8 cellular contexts compared by ENCODE assay signal in the genomic region with DNA sequence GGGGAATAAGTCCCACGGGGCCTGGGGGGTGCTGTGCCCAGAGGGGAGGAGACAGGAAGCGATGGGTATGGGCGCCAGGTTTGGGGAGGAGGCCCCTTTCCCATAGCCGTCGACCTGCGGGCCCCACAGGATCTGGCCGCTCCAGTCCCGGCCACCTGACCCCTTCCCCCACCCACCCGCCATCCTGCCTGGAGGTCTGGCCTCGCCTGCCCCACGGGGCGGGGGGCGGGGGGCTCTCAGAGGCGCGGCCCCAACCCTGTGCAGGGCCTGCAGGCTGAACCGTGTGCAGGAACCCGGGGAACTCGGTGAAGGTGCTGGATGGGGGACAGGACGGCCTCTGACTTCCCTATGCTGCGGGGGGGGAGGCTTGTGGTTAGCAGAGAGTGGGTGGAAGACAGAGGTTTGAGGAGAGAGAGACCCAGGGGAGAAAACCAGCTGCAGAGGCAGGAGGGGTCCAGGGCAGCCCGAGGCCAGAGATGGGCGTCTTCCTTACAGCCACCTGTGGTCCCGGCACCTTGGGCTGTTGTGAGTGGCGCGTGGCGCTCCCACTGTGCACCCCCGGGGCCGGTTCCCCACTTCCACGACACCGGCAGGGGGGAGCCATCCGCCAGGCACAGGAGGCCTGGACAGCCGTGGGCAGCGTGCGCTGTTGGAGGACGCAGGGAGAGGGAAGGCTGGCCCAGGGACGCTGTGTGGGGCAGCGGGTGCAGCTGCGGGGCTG. TPM values are rescaled to one million over a fixed set of nuclear protein-coding genes. Genes with fewer than 3 reads are reported as not detected.
DNase-seq lines count a peak whose midpoint lies in the region; ATAC-seq and TF ChIP-seq lines count a peak whose summit lies in the region.

No MANE protein-coding gene starts in this region.

- H3K9me2 ChIP-seq in hepatocyte (replicated peaks; ENCODE audit: insufficient read depth) = no peaks in the 10 kb centered on the region

- H3K9me3 ChIP-seq in hepatocyte (ENCODE audit: low read depth) = no peaks in the 10 kb centered on the region

- H3K4me3 ChIP-seq in ACC112 (ENCODE audit: low read depth, low read length) (peak overlapping the region; percentile 57; the same call in 1 of the 2 replicates), hepatocyte (no peak overlapping the region)
- H3K4me3 ChIP-seq in Jurkat, Clone E6-1 (ENCODE audit: low read length) = no peak overlapping the region

- no peaks in the 10 kb centered on the region for H4K20me1 ChIP-seq in hepatocyte (ENCODE audit: insufficient read depth, poor library complexity, severe bottlenecking)

- peaks cover 5% of the 10 kb centered on the region for H3K4me1 ChIP-seq in ACC112 (ENCODE audit: control insufficient read depth, insufficient read depth, low read length, unreplicated experiment)
- H3K4me1 ChIP-seq in hepatocyte (ENCODE audit: insufficient read depth) = peaks cover 17% of the 10 kb centered on the region

- H3K27me3 ChIP-seq in ACC112 (ENCODE audit: insufficient read depth, low read length) = peaks cover 13% of the 10 kb centered on the region; the same call in 1 of the 2 replicates
- H3K27me3 ChIP-seq in hepatocyte = peaks cover 23% of the 10 kb centered on the region

- ATAC-seq in GM21528 (IDR thresholded peaks at IDR 0.05; ENCODE audit: low FRiP score, unreplicated experiment) (no peak), GM19467 (IDR thresholded peaks at IDR 0.05; ENCODE audit: unreplicated experiment) (no peak)

- DNase-seq in Jurkat, Clone E6-1 (ENCODE audit: low read depth, low spot score) = peak; percentile 29
- peak; percentile 80 for DNase-seq in activated CD8-positive, alpha-beta memory T cell treated with anti-CD3 and anti-CD28 coated beads for 24 hours
- DNase-seq in hepatocyte (ENCODE audit: low spot score) = no peak
- DNase-seq in midbrain (lab: John Stamatoyannopoulos, UW) = no peak
- DNase-seq in HT-29 (ENCODE audit: low spot score) = no peak

- H3K27ac ChIP-seq in ACC112 (ENCODE audit: low read depth, low read length) (no peak overlapping the region), hepatocyte (no peak overlapping the region)

- TF ChIP-seq CTCF in hepatocyte (IDR thresholded peaks at IDR 0.05; ENCODE audit: poor library complexity) = no peak

- H3K36me3 ChIP-seq in ACC112 (ENCODE audit: insufficient read depth, low read length) = no peaks in the 10 kb centered on the region
- no peaks in the 10 kb centered on the region for H3K36me3 ChIP-seq in hepatocyte (replicated peaks; ENCODE audit: insufficient read depth, low read depth)

- H2AFZ ChIP-seq in ACC112 (ENCODE audit: low read length, unreplicated experiment) = no peak overlapping the region
- no peak overlapping the region for H2AFZ ChIP-seq in hepatocyte

- 88% methylated on average over 23 of the region's 38 CpGs for WGBS in hepatocyte (ENCODE audit: low lambda C conversion rate, missing lambda C conversion rate)

- H3K79me2 ChIP-seq in ACC112 (ENCODE audit: control insufficient read depth, insufficient read depth, low read length, unreplicated experiment) (no peaks in the 10 kb centered on the region), hepatocyte (no peaks in the 10 kb centered on the region)

- H3K4me2 ChIP-seq in hepatocyte = peak overlapping the region; percentile 59

RNA-seq across cellular contexts. Expression of a gene that starts 2.5 kb away (rescaled TPM):
- not detected for polyA plus RNA-seq in Jurkat, Clone E6-1 (2012; ENCODE audit: insufficient read depth, insufficient read length)
- total RNA-seq in hepatocyte = not detected in 2 replicates
- 0.86 and 1.3 TPM in 2 replicates for polyA plus RNA-seq in hepatocyte
- total RNA-seq in HT-29 (2014; rRNA removed; shearing (Covaris generic)) = 0.42 TPM in 1 of 2 replicates, not detected in the other

RNA-seq across cellular contexts. Expression of a gene that starts 5.1 kb away (rescaled TPM):
- polyA plus RNA-seq in Jurkat, Clone E6-1 (2012; ENCODE audit: insufficient read depth, insufficient read length) = 13.2 TPM
- 0.28 TPM in 1 of 2 replicates, not detected in the other for total RNA-seq in hepatocyte
- polyA plus RNA-seq in hepatocyte = 0.34 TPM in 1 of 2 replicates, not detected in the other
- not detected in 2 replicates for total RNA-seq in HT-29 (2014; rRNA removed; shearing (Covaris generic))

RNA-seq across cellular contexts. Expression of a gene that starts 22.9 kb away (rescaled TPM):
- polyA plus RNA-seq in Jurkat, Clone E6-1 (2012; ENCODE audit: insufficient read depth, insufficient read length) = 79.7 TPM
- total RNA-seq in hepatocyte = 110 and 156 TPM in 2 replicates
- 296 and 311 TPM in 2 replicates for polyA plus RNA-seq in hepatocyte
- 163 and 188 TPM in 2 replicates for total RNA-seq in HT-29 (2014; rRNA removed; shearing (Covaris generic))

RNA-seq across cellular contexts. Expression of a gene that starts 23.2 kb away (rescaled TPM):
- 23.6 TPM for polyA plus RNA-seq in Jurkat, Clone E6-1 (2012; ENCODE audit: insufficient read depth, insufficient read length)
- total RNA-seq in hepatocyte = 28.8 and 28.9 TPM in 2 replicates
- 36.3 and 36.9 TPM in 2 replicates for polyA plus RNA-seq in hepatocyte
- 84.2 and 87.7 TPM in 2 replicates for total RNA-seq in HT-29 (2014; rRNA removed; shearing (Covaris generic))

RNA-seq across cellular contexts. Expression of a gene that starts 35.2 kb away (rescaled TPM):
- not detected for polyA plus RNA-seq in Jurkat, Clone E6-1 (2012; ENCODE audit: insufficient read depth, insufficient read length)
- total RNA-seq in hepatocyte = not detected in 2 replicates
- polyA plus RNA-seq in hepatocyte = 0.38 and 0.69 TPM in 2 replicates
- 5.8 and 6.6 TPM in 2 replicates for total RNA-seq in HT-29 (2014; rRNA removed; shearing (Covaris generic))

Comparison
In these comparisons a context has a peak if more than half of its experiments do, and no peak if none do; other contexts are left out.
1. DNase-seq: peak in Jurkat, Clone E6-1 (single experiment) and activated CD8-positive, alpha-beta memory T cell treated with anti-CD3 and anti-CD28 coated beads for 24 hours (single experiment); none in hepatocyte (single experiment), midbrain (single experiment) and HT-29 (single experiment).